8 cellular contexts compared by ENCODE assay signal in genomic region chr19:29665826-29666633, GRCh38. TPM values are rescaled to one million over a fixed set of nuclear protein-coding genes. Genes with fewer than 3 reads are reported as not detected.
A peak's percentile ranks its signal among the peaks of the same experiment; 100 is the strongest.
DNase-seq lines count a peak whose midpoint lies in the region; ATAC-seq and TF ChIP-seq lines count a peak whose summit lies in the region.

No MANE protein-coding gene starts in this region.

- peaks cover 25% of the 10 kb centered on the region for H3K4me1 ChIP-seq in parathyroid adenoma

- peaks cover 25% of the 10 kb centered on the region for H3K36me3 Mint-ChIP-seq in activated T-helper 1 cell treated with anti-CD3 and anti-CD28 coated beads, Interleukin-12 subunit alpha, Interleukin-12 subunit beta, Interleukin-2, Interleukin-4 antibody, amounts not matched to agents 30 ng/mL and 10 ng/mL and 1 ng/mL, durations not matched to agents 14 hours and 24 hours and 36 hours (ENCODE audit: low read depth)

- peaks cover 17% of the 10 kb centered on the region for H3K79me2 ChIP-seq in parathyroid adenoma

- peak overlapping the region; percentile 73 for H3K9ac ChIP-seq in parathyroid adenoma

- intact Hi-C loops in activated T-helper 1 cell treated with anti-CD3 and anti-CD28 coated beads, Interleukin-12 subunit alpha, Interleukin-12 subunit beta, Interleukin-2, Interleukin-4 antibody, amounts not matched to agents 30 ng/mL and 10 ng/mL and 1 ng/mL, durations not matched to agents 14 hours and 24 hours and 36 hours (cut with micrococcal nuclease): loop anchor here (1.0 to 5.0 kb wide), 6 partner anchors 7 to 454 kb away; partner anchors contain the start of genes UQCRFS1 and URI1
- intact Hi-C loops in cardiac septum (cut with DNase I): loop anchor here (2.0 kb wide), 1 partner anchor 49 kb away; the partner anchor contains the start of gene C19orf12

- H3K4me3 Mint-ChIP-seq in activated T-helper 1 cell treated with anti-CD3 and anti-CD28 coated beads, Interleukin-12 subunit alpha, Interleukin-12 subunit beta, Interleukin-2, Interleukin-4 antibody, amounts not matched to agents 30 ng/mL and 10 ng/mL and 1 ng/mL, durations not matched to agents 14 hours and 24 hours and 36 hours: peak overlapping the region; percentile 95

- ATAC-seq in HG03354 (IDR thresholded peaks at IDR 0.05; ENCODE audit: poor library complexity, severe bottlenecking, unreplicated experiment): peak; percentile 23

- H3K4me2 ChIP-seq in parathyroid adenoma (ENCODE audit: low read length): peak overlapping the region; percentile 89

- H3K9me3 ChIP-seq in parathyroid adenoma (ENCODE audit: control insufficient read depth, low read length): no peaks in the 10 kb centered on the region

- peak overlapping the region; percentile 85 for H3K27ac Mint-ChIP-seq in activated T-helper 1 cell treated with anti-CD3 and anti-CD28 coated beads, Interleukin-12 subunit alpha, Interleukin-12 subunit beta, Interleukin-2, Interleukin-4 antibody, amounts not matched to agents 30 ng/mL and 10 ng/mL and 1 ng/mL, durations not matched to agents 14 hours and 24 hours and 36 hours

- H3K27ac ChIP-seq in parathyroid adenoma: peak overlapping the region; percentile 83

- H3K36me3 ChIP-seq in GM06990 (ENCODE audit: control insufficient read depth, insufficient read depth, low read length) (peaks cover 3% of the 10 kb centered on the region; the same call in 1 of the 2 replicates), parathyroid adenoma (ENCODE audit: control insufficient read depth, insufficient read depth, low read length) (no peaks in the 10 kb centered on the region)

- DNase-seq in GM06990 (ENCODE audit: extremely low read depth, insufficient read length): no peak
- DNase-seq in activated T-helper 1 cell treated with anti-CD3 and anti-CD28 coated beads, Interleukin-12 subunit alpha, Interleukin-12 subunit beta, Interleukin-2, Interleukin-4 antibody, amounts not matched to agents 30 ng/mL and 10 ng/mL and 1 ng/mL, durations not matched to agents 14 hours and 24 hours and 36 hours (ENCODE audit: low spot score): no peak
- DNase-seq in cardiac septum (ENCODE audit: low spot score): peak; percentile 77
- DNase-seq in kidney glomerular epithelial cell (lab: John Stamatoyannopoulos, UW): no peak
- DNase-seq in stimulated activated CD4-positive, alpha-beta T cell treated with anti-CD3 and anti-CD28 coated beads, Interleukin-4, amount 100 ng/mL, for 1 hour: no peak
- no peak for DNase-seq in NCI-H2081 (lab: John Stamatoyannopoulos, UW)

- H2AFZ ChIP-seq in parathyroid adenoma: peak overlapping the region; percentile 87

- H3K4me1 Mint-ChIP-seq in activated T-helper 1 cell treated with anti-CD3 and anti-CD28 coated beads, Interleukin-12 subunit alpha, Interleukin-12 subunit beta, Interleukin-2, Interleukin-4 antibody, amounts not matched to agents 30 ng/mL and 10 ng/mL and 1 ng/mL, durations not matched to agents 14 hours and 24 hours and 36 hours (ENCODE audit: low read depth): peaks cover 70% of the 10 kb centered on the region

- no peak for TF ChIP-seq CTCF in GM06990 (IDR thresholded peaks at IDR 0.05; ENCODE audit: insufficient read depth, low read length, poor library complexity, severe bottlenecking)
- no peak for TF ChIP-seq CTCF in parathyroid adenoma (IDR thresholded peaks at IDR 0.05)

- H3K27me3 ChIP-seq in GM06990 (replicated peaks; ENCODE audit: control insufficient read depth, insufficient read depth, low read length) (no peaks in the 10 kb centered on the region), parathyroid adenoma (ENCODE audit: control insufficient read depth, insufficient read depth, low read length) (no peaks in the 10 kb centered on the region)

- H3K9me3 Mint-ChIP-seq in activated T-helper 1 cell treated with anti-CD3 and anti-CD28 coated beads, Interleukin-12 subunit alpha, Interleukin-12 subunit beta, Interleukin-2, Interleukin-4 antibody, amounts not matched to agents 30 ng/mL and 10 ng/mL and 1 ng/mL, durations not matched to agents 14 hours and 24 hours and 36 hours: no peaks in the 10 kb centered on the region

- H3K4me3 ChIP-seq in GM06990 (replicated peaks; ENCODE audit: low read depth, low read length): peak overlapping the region; percentile 90
- peak overlapping the region; percentile 78 for H3K4me3 ChIP-seq in parathyroid adenoma (ENCODE audit: low read depth, low read length)

- no peaks in the 10 kb centered on the region for H3K27me3 Mint-ChIP-seq in activated T-helper 1 cell treated with anti-CD3 and anti-CD28 coated beads, Interleukin-12 subunit alpha, Interleukin-12 subunit beta, Interleukin-2, Interleukin-4 antibody, amounts not matched to agents 30 ng/mL and 10 ng/mL and 1 ng/mL, durations not matched to agents 14 hours and 24 hours and 36 hours (ENCODE audit: insufficient read depth)

RNA-seq across cellular contexts. Expression of gene PLEKHF1, which starts 0.8 kb away (rescaled TPM):
- 30.9 and 35.0 TPM in 2 replicates for total RNA-seq in activated T-helper 1 cell treated with anti-CD3 and anti-CD28 coated beads, Interleukin-12 subunit alpha, Interleukin-12 subunit beta, Interleukin-2, Interleukin-4 antibody, amounts not matched to agents 30 ng/mL and 10 ng/mL and 1 ng/mL, durations not matched to agents 14 hours and 24 hours and 36 hours
- total RNA-seq in cardiac septum: 9.5 TPM

RNA-seq across cellular contexts. Expression of gene C19orf12, which starts 49.0 kb away (rescaled TPM):
- 47.9 and 50.2 TPM in 2 replicates for total RNA-seq in activated T-helper 1 cell treated with anti-CD3 and anti-CD28 coated beads, Interleukin-12 subunit alpha, Interleukin-12 subunit beta, Interleukin-2, Interleukin-4 antibody, amounts not matched to agents 30 ng/mL and 10 ng/mL and 1 ng/mL, durations not matched to agents 14 hours and 24 hours and 36 hours
- total RNA-seq in cardiac septum: 38.0 TPM

RNA-seq across cellular contexts. Expression of gene POP4, which starts 59.9 kb away (rescaled TPM):
- total RNA-seq in activated T-helper 1 cell treated with anti-CD3 and anti-CD28 coated beads, Interleukin-12 subunit alpha, Interleukin-12 subunit beta, Interleukin-2, Interleukin-4 antibody, amounts not matched to agents 30 ng/mL and 10 ng/mL and 1 ng/mL, durations not matched to agents 14 hours and 24 hours and 36 hours: 115 and 119 TPM in 2 replicates
- total RNA-seq in cardiac septum: 47.8 TPM
